20 cellular contexts compared by ENCODE assay signal in genomic region chr6:7769702-7770101, GRCh38. TPM values are rescaled to one million over a fixed set of nuclear protein-coding genes. Genes with fewer than 3 reads are reported as not detected.
DNase-seq lines count a peak whose midpoint lies in the region; ATAC-seq and TF ChIP-seq lines count a peak whose summit lies in the region.
"Had no signal": no experiment of that assay in that cellular context is flagged by ENCODE, and none has a peak within 500 bp of the region (broad histone marks: within the 10 kb centered on the region; RNA-seq: fewer than 3 reads in every experiment).

No MANE protein-coding gene starts in this region.

- H3K4me1 ChIP-seq in BLaER1 treated with 17β-estradiol and CSF1 and Interleukin-3, amounts not matched to agents 10 nM and 100 nM, result peaks cover 7 to 15% (median 11%) of the 10 kb centered on the region in 10 experiments; a peak in 17 of 20 replicates
- H3K4me1 ChIP-seq: pancreas, suprapubic skin had no signal

- DNase-seq in HFFc6, result peak; percentile 17
- DNase-seq in amniotic epithelial cell (ENCODE audit: low read depth), result peak; percentile 52
- peak; percentile 44 for DNase-seq in fibroblast of the aortic adventitia (ENCODE audit: low read depth)
- no peak for DNase-seq in sciatic nerve (ENCODE audit: low spot score)
- no peak for DNase-seq in KG1 (lab: John Stamatoyannopoulos, UW)
- DNase-seq: activated CD4-positive, alpha-beta T cell treated with anti-CD3 and anti-CD28 coated beads for 4 hours; activated CD8-positive, alpha-beta memory T cell treated with anti-CD3 and anti-CD28 coated beads, Interleukin-2, amount 50 U/mL, for 48 hours; anterior cingulate cortex; head of caudate nucleus; naive thymus-derived CD4-positive, alpha-beta T cell; NCI-H2029 treated with DMSO at 0.1 percent for 48 hours; NCI-H524 treated with DMSO at 0.1 percent for 48 hours; pancreas; small intestine had no signal

- no peak for TF ChIP-seq CTCF in HFFc6 (IDR thresholded peaks at IDR 0.05)
- no peak for TF ChIP-seq CTCF in fibroblast of the aortic adventitia (IDR thresholded peaks at IDR 0.05; ENCODE audit: insufficient read depth, low read length)

- peaks cover 6% of the 10 kb centered on the region; the same call in 1 of the 2 replicates for H3K9me3 Mint-ChIP-seq in HFFc6

- ATAC-seq in sciatic nerve (no peak), GM21786 (IDR thresholded peaks at IDR 0.05; ENCODE audit: unreplicated experiment) (no peak), HG02885 (IDR thresholded peaks at IDR 0.05; ENCODE audit: poor library complexity, unreplicated experiment) (no peak)
- ATAC-seq: naive thymus-derived CD4-positive, alpha-beta T cell; pancreas had no signal

- peaks cover 7% of the 10 kb centered on the region for H3K36me3 Mint-ChIP-seq in HFFc6 (ENCODE audit: low read depth)
- H3K36me3 Mint-ChIP-seq: naive thymus-derived CD4-positive, alpha-beta T cell had no signal

- no peaks in the 10 kb centered on the region for H3K36me3 ChIP-seq in BLaER1 treated with 17β-estradiol and CSF1 and Interleukin-3, amounts not matched to agents 10 nM and 100 nM
- H3K36me3 ChIP-seq: pancreas, suprapubic skin had no signal

- H3K27ac ChIP-seq in BLaER1 treated with 17β-estradiol and CSF1 and Interleukin-3, amounts not matched to agents 10 nM and 100 nM, result peak overlapping the region in 3 of 11 experiments; percentile 5 to 45 (median 31); a peak in 1 of 22 replicates
- H3K27ac ChIP-seq: epithelial cell of prostate, pancreas, suprapubic skin had no signal

- peaks cover 22% of the 10 kb centered on the region for H3K4me1 Mint-ChIP-seq in HFFc6 (ENCODE audit: low read depth)
- H3K4me1 Mint-ChIP-seq: B cell; naive thymus-derived CD4-positive, alpha-beta T cell had no signal

- no peak overlapping the region for H3K9ac ChIP-seq in BLaER1 treated with 17β-estradiol and CSF1 and Interleukin-3, amounts not matched to agents 10 nM and 100 nM

- peaks cover 17% of the 10 kb centered on the region for H3K27me3 Mint-ChIP-seq in HFFc6 (ENCODE audit: insufficient read depth)

- H3K27me3 ChIP-seq in BLaER1 treated with 17β-estradiol and CSF1 and Interleukin-3, amounts not matched to agents 10 nM and 100 nM, result no peaks in the 10 kb centered on the region
- H3K27me3 ChIP-seq: pancreas had no signal

- H3K4me2 ChIP-seq in BLaER1 treated with 17β-estradiol and CSF1 and Interleukin-3, amounts not matched to agents 10 nM and 100 nM, result peak overlapping the region; percentile 5 to 61 (median 47); a peak in 15 of 22 replicates

- no peak overlapping the region for H3K4me3 Mint-ChIP-seq in HFFc6
- H3K4me3 Mint-ChIP-seq: B cell; naive thymus-derived CD4-positive, alpha-beta T cell had no signal

- intact Hi-C loops in sciatic nerve (cut with DNase I), result no loop called here

- H3K4me3 ChIP-seq in BLaER1 treated with 17β-estradiol and CSF1 and Interleukin-3, amounts not matched to agents 10 nM and 100 nM, result no peak overlapping the region
- H3K4me3 ChIP-seq in fibroblast of the aortic adventitia (ENCODE audit: low read depth, low read length), result no peak overlapping the region
- H3K4me3 ChIP-seq: pancreas, suprapubic skin had no signal

- H3K9me3 ChIP-seq in BLaER1 treated with 17β-estradiol and CSF1 and Interleukin-3, amounts not matched to agents 10 nM and 100 nM (replicated peaks in 1 of 11), result no peaks in the 10 kb centered on the region
- H3K9me3 ChIP-seq: pancreas, suprapubic skin had no signal

- no peaks in the 10 kb centered on the region for H4K20me1 ChIP-seq in BLaER1 treated with 17β-estradiol and CSF1 and Interleukin-3, amounts not matched to agents 10 nM and 100 nM

- no peak overlapping the region for H3K27ac Mint-ChIP-seq in HFFc6
- H3K27ac Mint-ChIP-seq: B cell; naive thymus-derived CD4-positive, alpha-beta T cell had no signal

RNA-seq across cellular contexts. Expression of gene BMP6, which starts 43.8 kb away (rescaled TPM):
- total RNA-seq in HFFc6 (2021; fragmentation: NEBNext Ultra II Directional; extraction: Animal tissue kit (Norgen Biotek cat#: 25700)), result under 1 TPM in 5 of 6 experiments, not detected in 1; 0.05 to 0.43 (median 0.11) TPM
- 1.3 and 10.5 TPM in 2 replicates for total RNA-seq in fibroblast of the aortic adventitia (ENCODE audit: low replicate concordance)
- total RNA-seq in sciatic nerve, result 9.0 TPM

Comparison
In these comparisons a context has a peak if more than half of its experiments do, and no peak if none do; other contexts are left out.
1. DNase-seq: peak in HFFc6 (single experiment), amniotic epithelial cell (single experiment) and fibroblast of the aortic adventitia (single experiment); none in sciatic nerve (single experiment) and KG1 (single experiment).